Comparison of ENCODE assay signal across 6 cellular contexts in the genomic region with DNA sequence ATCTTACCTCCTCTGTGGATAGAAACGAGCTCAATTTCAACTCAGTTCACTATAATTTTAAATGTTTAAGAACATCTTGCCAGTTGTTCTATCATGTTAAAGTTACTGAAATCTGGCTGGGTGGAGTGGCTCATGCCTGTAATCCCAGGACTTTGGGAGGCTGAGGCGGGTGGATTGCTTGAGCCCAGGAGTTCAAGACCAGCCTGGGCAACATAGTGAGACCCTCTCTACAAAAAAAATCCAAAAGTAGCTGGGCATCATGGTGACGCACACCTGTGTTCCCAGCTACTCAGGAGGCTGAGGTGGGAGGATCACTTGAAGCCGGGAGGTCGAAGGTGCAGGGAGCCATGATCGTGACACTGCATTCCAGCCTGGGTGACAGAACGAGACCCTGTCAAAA. TPM values are rescaled to one million over a fixed set of nuclear protein-coding genes. Genes with fewer than 3 reads are reported as not detected.
DNase-seq lines count a peak whose midpoint lies in the region; ATAC-seq, FAIRE-seq and TF ChIP-seq lines count a peak whose summit lies in the region.
"Not testable (repeated sequence)": the region's sequence is repeated elsewhere in the genome, so short reads cannot be mapped to it uniquely, and the experiment has no call there.

No MANE protein-coding gene starts in this region.

- H3K79me2 ChIP-seq in OCI-LY1 (ENCODE audit: insufficient read depth, low read length) (peaks cover 100% of the 10 kb centered on the region), SU-DHL-6 (ENCODE audit: insufficient read depth, low read length) (peaks cover 100% of the 10 kb centered on the region), K562 (ENCODE audit: control insufficient read depth, insufficient read depth, low read length) (peaks cover 94% of the 10 kb centered on the region), trophoblast cell (ENCODE audit: control insufficient read depth, insufficient read depth, low read length, poor library complexity) (peaks cover 25% of the 10 kb centered on the region)

- TF ChIP-seq EP300 in K562 (IDR thresholded peaks at IDR 0.05; ENCODE audit: low read length); sigmoid colon (IDR thresholded peaks at IDR 0.05): not testable (repeated sequence)

- peak overlapping the region; percentile 36 for H3K4me2 ChIP-seq in BLaER1
- peak overlapping the region; percentile 13; the same call in 1 of the 2 replicates for H3K4me2 ChIP-seq in OCI-LY1 (ENCODE audit: low read length)
- peak overlapping the region; percentile 79 for H3K4me2 ChIP-seq in SU-DHL-6 (ENCODE audit: low read depth, low read length, poor library complexity, severe bottlenecking)
- not testable (repeated sequence) for H3K4me2 ChIP-seq in K562 (ENCODE audit: insufficient read depth, low read length); trophoblast cell (ENCODE audit: low read length)

- FAIRE-seq in K562 (lab: Jason Lieb, UNC) = not testable (repeated sequence)

- POLR2A ChIA-PET in K562 (lab: Yijun Ruan, JAX) = interaction anchor here (0.6 to 0.9 kb wide), 2 partner anchors 10 to 395 kb away, joined by 3 to 4 read pairs; no protein-coding TSS in a partner anchor

- H4K8ac ChIP-seq in trophoblast cell (ENCODE audit: low read depth, low read length) = not testable (repeated sequence)

- H3F3A ChIP-seq in OCI-LY1 (ENCODE audit: insufficient read depth, low read length) = not testable (repeated sequence)
- H3F3A ChIP-seq in SU-DHL-6 (ENCODE audit: insufficient read depth) = peaks cover 44% of the 10 kb centered on the region

- not testable (repeated sequence) for H3K14ac ChIP-seq in trophoblast cell (ENCODE audit: low read length)

- TF ChIP-seq POLR2A in K562 (conservative IDR thresholded peaks at IDR 0.05); sigmoid colon (IDR thresholded peaks at IDR 0.05): not testable (repeated sequence)

- H3K18ac ChIP-seq in trophoblast cell (ENCODE audit: low read length) = not testable (repeated sequence)

- DNase-seq in K562 (ENCODE audit: extremely low read depth in 1 of 4, low spot score in 3 of 4); trophoblast cell: not testable (repeated sequence)
- DNase-seq in sigmoid colon = peak; percentile 30

- in situ Hi-C loops in K562 (cut with MboI) = loop anchor here (10.0 kb wide), 1 partner anchor 1723 kb away; a partner anchor contains a TSS

- ATAC-seq in K562 = not testable (repeated sequence)

- not testable (repeated sequence) for H2BK120ac ChIP-seq in trophoblast cell (ENCODE audit: insufficient read depth, low read length, poor library complexity)

- intact Hi-C loops in K562 (cut with micrococcal nuclease); sigmoid colon (cut with DNase I): not testable (repeated sequence)

- not testable (repeated sequence) for H3K9me1 ChIP-seq in K562 (ENCODE audit: control insufficient read depth, insufficient read depth, low read length)

- H2AFZ ChIP-seq in OCI-LY1 (ENCODE audit: low read length); SU-DHL-6 (ENCODE audit: low read depth, low read length, severe bottlenecking); K562 (ENCODE audit: low read depth, low read length); trophoblast cell (ENCODE audit: insufficient read depth, low read length, poor library complexity): not testable (repeated sequence)

- H3K23ac ChIP-seq in trophoblast cell (ENCODE audit: low read length) = not testable (repeated sequence)

- CTCF ChIA-PET in K562 (lab: Yijun Ruan, JAX; ENCODE audit: low intra/inter-chr PET ratio) = not testable (repeated sequence)

- 68% methylated on average over 6 of the region's 7 CpGs for WGBS in K562 (ENCODE audit: insufficient coverage, low coverage, missing lambda C conversion rate)
- no CpG with 5 or more reads among the region's 7 CpGs for WGBS in trophoblast cell (ENCODE audit: extremely low coverage, insufficient coverage, insufficient read length)
- WGBS in sigmoid colon, 2 donors = 90 to 94% methylated on average over 7 of the region's 7 CpGs

- not testable (repeated sequence) for H2AK5ac ChIP-seq in trophoblast cell (ENCODE audit: low read length)

- not testable (repeated sequence) for H3K9ac ChIP-seq in BLaER1; OCI-LY1 (ENCODE audit: low read length); K562 (ENCODE audit: insufficient read depth in 1 of 2, low read depth in 2 of 2, low read length in 2 of 2); trophoblast cell (ENCODE audit: low read length)
- H3K9ac ChIP-seq in SU-DHL-6 (ENCODE audit: low read length) = peak overlapping the region; percentile 26

- not testable (repeated sequence) for H2BK12ac ChIP-seq in trophoblast cell (ENCODE audit: low read length)

- not testable (repeated sequence) for H3K27me3 ChIP-seq in BLaER1; OCI-LY1 (ENCODE audit: insufficient read depth, low read length); SU-DHL-6 (ENCODE audit: low read length); K562 (ENCODE audit: control insufficient read depth in 2 of 2, insufficient read depth in 2 of 2, low read length in 2 of 2); trophoblast cell (ENCODE audit: insufficient read depth, low read length); sigmoid colon

- H4K12ac ChIP-seq in trophoblast cell (ENCODE audit: low read depth, low read length) = not testable (repeated sequence)

- H3K9me3 ChIP-seq in BLaER1; OCI-LY1 (ENCODE audit: low read length); SU-DHL-6 (ENCODE audit: insufficient read depth, low read length); K562 (replicated peaks; ENCODE audit: control insufficient read depth, insufficient read depth, low read depth, low read length); trophoblast cell (ENCODE audit: insufficient read depth, low read depth, low read length); sigmoid colon: not testable (repeated sequence)

- H4K20me1 ChIP-seq in BLaER1 (peaks cover 100% of the 10 kb centered on the region), SU-DHL-6 (ENCODE audit: low read depth, low read length) (peaks cover 16% of the 10 kb centered on the region)
- H4K20me1 ChIP-seq in OCI-LY1 (ENCODE audit: insufficient read depth, low read length); K562 (replicated peaks; ENCODE audit: control insufficient read depth, insufficient read depth, low read length): not testable (repeated sequence)

- not testable (repeated sequence) for TF ChIP-seq RAD21 in K562 (CRISPR knock-in tag; conservative IDR thresholded peaks at IDR 0.05 in 1 of 2, IDR thresholded peaks at IDR 0.05 in 1 of 2)

- H2BK5ac ChIP-seq in trophoblast cell (ENCODE audit: low read depth, low read length, poor library complexity) = not testable (repeated sequence)

- not testable (repeated sequence) for H3K4me3 ChIP-seq in BLaER1; OCI-LY1 (ENCODE audit: low read depth, low read length, poor library complexity, severe bottlenecking); SU-DHL-6 (ENCODE audit: insufficient read depth, low read length, poor library complexity, severe bottlenecking); K562; trophoblast cell (ENCODE audit: low read depth, low read length); sigmoid colon

- not testable (repeated sequence) for BruUV-seq in K562 (replicated peaks; lab: Mats Ljungman, UMichigan)

- H3K79me1 ChIP-seq in trophoblast cell (ENCODE audit: low read length) = not testable (repeated sequence)

- H4K91ac ChIP-seq in trophoblast cell (ENCODE audit: low read depth, low read length) = not testable (repeated sequence)

- H3K4ac ChIP-seq in trophoblast cell (ENCODE audit: low read depth, low read length) = peak overlapping the region; percentile 46

- H3K9me2 ChIP-seq in OCI-LY1 (ENCODE audit: low read depth, low read length); SU-DHL-6 (replicated peaks; ENCODE audit: insufficient read depth, low read length): not testable (repeated sequence)

- H3K36me3 ChIP-seq in BLaER1 (peaks cover 47% of the 10 kb centered on the region), OCI-LY1 (ENCODE audit: insufficient read depth, low read length) (peaks cover 45% of the 10 kb centered on the region), SU-DHL-6 (ENCODE audit: low read length) (peaks cover 13% of the 10 kb centered on the region)
- H3K36me3 ChIP-seq in K562 (ENCODE audit: control insufficient read depth, insufficient read depth, low read length); trophoblast cell (ENCODE audit: control insufficient read depth in 1 of 2, insufficient read depth in 2 of 2, low read length in 2 of 2); sigmoid colon: not testable (repeated sequence)

- TF ChIP-seq CTCF in OCI-LY1 (IDR thresholded peaks at IDR 0.05; ENCODE audit: low read length); SU-DHL-6 (IDR thresholded peaks at IDR 0.05; ENCODE audit: insufficient read depth, low read length, poor library complexity, severe bottlenecking); K562 (IDR thresholded peaks at IDR 0.05 in 2 of 3, conservative IDR thresholded peaks at IDR 0.05 in 1 of 3; ENCODE audit: insufficient read depth in 2 of 3, low read depth in 1 of 3, low read length in 3 of 3); sigmoid colon (IDR thresholded peaks at IDR 0.05): not testable (repeated sequence)

- H3K4me1 ChIP-seq in BLaER1 (peaks cover 26% of the 10 kb centered on the region), OCI-LY1 (ENCODE audit: insufficient read depth, low read length, severe bottlenecking) (peaks cover 60% of the 10 kb centered on the region), K562 (replicated peaks in 1 of 2; ENCODE audit: control insufficient read depth in 2 of 2, insufficient read depth in 2 of 2, low read length in 2 of 2) (peaks cover 4 to 23% of the 10 kb centered on the region in 2 experiments; a peak in 3 of 5 replicates)
- H3K4me1 ChIP-seq in trophoblast cell (ENCODE audit: control insufficient read depth in 1 of 2, insufficient read depth in 2 of 2, low read length in 2 of 2); sigmoid colon: not testable (repeated sequence)

- H3K27ac ChIP-seq in BLaER1; K562 (ENCODE audit: extremely low read depth, low read depth, low read length); trophoblast cell (ENCODE audit: low read depth, low read length); sigmoid colon: not testable (repeated sequence)
- peak overlapping the region; percentile 28 for H3K27ac ChIP-seq in OCI-LY1 (ENCODE audit: low read depth, low read length, poor library complexity, severe bottlenecking)
- H3K27ac ChIP-seq in SU-DHL-6 (ENCODE audit: low read depth, low read length) = peak overlapping the region; percentile 83

RNA-seq across cellular contexts. Expression of a gene that starts 20.0 kb away (rescaled TPM):
- 271 and 342 TPM in 2 replicates for total RNA-seq in K562 (2011; cell fraction: chromatin; rRNA removed; ENCODE audit: low replicate concordance)
- total RNA-seq in K562 (2011; cell fraction: nucleolus; rRNA removed) = 121 and 144 TPM in 2 replicates
- 169 and 178 TPM in 2 replicates for total RNA-seq in K562 (2011; cell fraction: nucleoplasm; rRNA removed)
- 25.2 and 34.2 TPM in 2 replicates for total RNA-seq in K562 (2014; rRNA removed)
- total RNA-seq in K562 (2014; rRNA removed; fragmentation: Illumina TruSeq; extraction: Trizol) = 33.0 and 41.3 TPM in 2 replicates
- total RNA-seq in K562 (2015; rRNA removed; fragmentation: Illumina TruSeq; extraction: Trizol) = 25.2 and 26.2 TPM in 2 replicates
- total RNA-seq in K562 (2021) = 52.9 and 55.3 TPM in 2 replicates
- 9.6 and 13.0 TPM in 2 replicates for polyA plus RNA-seq in K562 (2011; rRNA removed)
- polyA plus RNA-seq in K562 (2011; cell fraction: cytosol; rRNA removed) = 9.5 and 20.1 TPM in 2 replicates
- polyA plus RNA-seq in K562 (2011; cell fraction: nucleus; rRNA removed) = 8.9 and 14.8 TPM in 2 replicates
- polyA plus RNA-seq in K562 (2012) = 27.5 and 61.2 TPM in 2 replicates
- 31.9 and 32.2 TPM in 2 replicates for polyA plus RNA-seq in K562 (2014; fragmentation: Illumina TruSeq; extraction: Trizol)
- polyA plus RNA-seq in K562 (2014; fragmentation: Nextera tagmentation; extraction: Ambion mirVana) = 1 to 10 TPM; 3.6 to 6.7 TPM
- 21.4 and 24.7 TPM in 2 replicates for polyA plus RNA-seq in K562 (2014; rRNA removed)
- 33.4 and 37.2 TPM in 2 replicates for polyA minus RNA-seq in K562 (2011; rRNA and poly(A)+ RNA removed)
- polyA minus RNA-seq in K562 (2011; cell fraction: cytosol; rRNA and poly(A)+ RNA removed) = 13.4 and 20.4 TPM in 2 replicates
- 30.6 and 60.0 TPM in 2 replicates for polyA minus RNA-seq in K562 (2011; cell fraction: nucleus; rRNA and poly(A)+ RNA removed)
- 39.0 and 43.1 TPM in 2 replicates for polyA plus RNA-seq in trophoblast cell (2013)
- 100 to 1,000 TPM in 2 of 4 donors, 10 to 100 TPM in 2; 47.4 to 127 (median 79.0) TPM for total RNA-seq in sigmoid colon
- 10 to 100 TPM; 46.7 to 49.9 (median 47.2) TPM for polyA plus RNA-seq in sigmoid colon
